ENCODE assay signal across 21 cellular contexts in genomic region chr3:172177803-172178316, GRCh38.
"Had no signal": no experiment of that assay in that cellular context is flagged by ENCODE, and none has a peak within 500 bp of the region (broad histone marks: within the 10 kb centered on the region; RNA-seq: fewer than 3 reads in every experiment).

No MANE protein-coding gene starts in this region.

- DNase-seq: activated B cell treated with CpG ODN at 0.5 μM for 24 hours; activated CD4-positive, alpha-beta T cell treated with anti-CD3 and anti-CD28 coated beads for 36 hours; activated CD4-positive, alpha-beta T cell treated with anti-CD3 and anti-CD28 coated beads, Interleukin-2, amount 50 U/mL, for 48 hours; activated effector memory CD4-positive, alpha-beta T cell treated with Interleukin-2 at 50 U/mL for 16 hours; activated naive CD4-positive, alpha-beta T cell treated with anti-CD3 and anti-CD28 coated beads, Interleukin-2, amount 10 ng/mL, durations not matched to agents 7 days and 5 days; activated T-cell treated with anti-CD3 and anti-CD28 coated beads, Interleukin-2, amount 50 U/mL, for 48 hours; amygdala; effector memory CD4-positive, alpha-beta T cell; esophagus squamous epithelium; gastrocnemius medialis; hypothalamus; left ventricle myocardium superior; retina; stimulated activated CD4-positive, alpha-beta T cell treated with anti-CD3 and anti-CD28 coated beads, Interleukin-4, amount 100 ng/mL, for 4 hours; substantia nigra; T1000; thyroid gland had no signal

- H3K9me3 ChIP-seq: esophagus squamous epithelium, gastrocnemius medialis, thyroid gland had no signal

- H3K27ac ChIP-seq: cardiac muscle cell, esophagus squamous epithelium, gastrocnemius medialis, thyroid gland had no signal

- H3K9me3 Mint-ChIP-seq: activated B cell treated with CpG ODN at 0.5 μM for 24 hours; activated naive CD4-positive, alpha-beta T cell treated with anti-CD3 and anti-CD28 coated beads, Interleukin-2, amount 10 ng/mL, durations not matched to agents 7 days and 5 days; neural crest cell; stimulated activated naive CD8-positive, alpha-beta T cell treated with anti-CD3 and anti-CD28 coated beads, Interleukin-15, Interleukin-2, amounts not matched to agents 100 ng/mL and 50 ng/mL, for 24 hours had no signal

- H3K27ac Mint-ChIP-seq: activated B cell treated with CpG ODN at 0.5 μM for 24 hours; activated CD4-positive, alpha-beta T cell treated with anti-CD3 and anti-CD28 coated beads for 36 hours; activated naive CD4-positive, alpha-beta T cell treated with anti-CD3 and anti-CD28 coated beads, Interleukin-2, amount 10 ng/mL, durations not matched to agents 7 days and 5 days; stimulated activated naive CD8-positive, alpha-beta T cell treated with anti-CD3 and anti-CD28 coated beads, Interleukin-15, Interleukin-2, amounts not matched to agents 100 ng/mL and 50 ng/mL, for 24 hours had no signal

- H3K4me1 Mint-ChIP-seq: activated B cell treated with CpG ODN at 0.5 μM for 24 hours had no signal

- ATAC-seq: activated CD4-positive, alpha-beta T cell treated with anti-CD3 and anti-CD28 coated beads for 36 hours; gastrocnemius medialis; left ventricle myocardium superior had no signal

- H3K36me3 ChIP-seq: cardiac muscle cell, esophagus squamous epithelium, gastrocnemius medialis, thyroid gland had no signal

- H3K27me3 ChIP-seq: cardiac muscle cell, esophagus squamous epithelium, gastrocnemius medialis, thyroid gland had no signal

- H3K4me3 Mint-ChIP-seq: activated B cell treated with CpG ODN at 0.5 μM for 24 hours; activated CD4-positive, alpha-beta T cell treated with anti-CD3 and anti-CD28 coated beads for 36 hours; activated naive CD4-positive, alpha-beta T cell treated with anti-CD3 and anti-CD28 coated beads, Interleukin-2, amount 10 ng/mL, durations not matched to agents 7 days and 5 days; neural crest cell; stimulated activated naive CD8-positive, alpha-beta T cell treated with anti-CD3 and anti-CD28 coated beads, Interleukin-15, Interleukin-2, amounts not matched to agents 100 ng/mL and 50 ng/mL, for 24 hours had no signal

- H3K27me3 Mint-ChIP-seq: activated B cell treated with CpG ODN at 0.5 μM for 24 hours; activated CD4-positive, alpha-beta T cell treated with anti-CD3 and anti-CD28 coated beads for 36 hours; activated naive CD4-positive, alpha-beta T cell treated with anti-CD3 and anti-CD28 coated beads, Interleukin-2, amount 10 ng/mL, durations not matched to agents 7 days and 5 days; progenitor cell of endocrine pancreas; stimulated activated naive CD8-positive, alpha-beta T cell treated with anti-CD3 and anti-CD28 coated beads, Interleukin-15, Interleukin-2, amounts not matched to agents 100 ng/mL and 50 ng/mL, for 24 hours had no signal

- H3K4me3 ChIP-seq: cardiac muscle cell, esophagus squamous epithelium, gastrocnemius medialis, thyroid gland had no signal

- H3K36me3 Mint-ChIP-seq: activated naive CD4-positive, alpha-beta T cell treated with anti-CD3 and anti-CD28 coated beads, Interleukin-2, amount 10 ng/mL, durations not matched to agents 7 days and 5 days had no signal
